18 cellular contexts compared by ENCODE assay signal in genomic region chr11:76735841-76736240, GRCh38. TPM values are rescaled to one million over a fixed set of nuclear protein-coding genes. Genes with fewer than 3 reads are reported as not detected.
DNase-seq lines count a peak whose midpoint lies in the region.
"Had no signal": no experiment of that assay in that cellular context is flagged by ENCODE, and none has a peak within 500 bp of the region (broad histone marks: within the 10 kb centered on the region; RNA-seq: fewer than 3 reads in every experiment).

No MANE protein-coding gene starts in this region.

- H3K27me3 ChIP-seq in mesendoderm (ENCODE audit: insufficient read depth, low read length, poor library complexity): no peaks in the 10 kb centered on the region

- H4K8ac ChIP-seq in mesendoderm (ENCODE audit: low read depth, low read length): no peak overlapping the region

- H3K18ac ChIP-seq in mesendoderm (ENCODE audit: low read length): peak overlapping the region; percentile 82

- H3K56ac ChIP-seq in mesendoderm (ENCODE audit: low read length): peak overlapping the region; percentile 82

- no peak overlapping the region for H3K4me3 ChIP-seq in mesendoderm (ENCODE audit: low read length)
- H3K4me3 ChIP-seq: SK-N-MC had no signal

- H2AK5ac ChIP-seq in mesendoderm (ENCODE audit: low read length): peak overlapping the region; percentile 41

- in situ Hi-C loops in G401 (cut with HindIII; ENCODE audit: low sequenced_read_pairs): no loop called here

- no peaks in the 10 kb centered on the region for H3K79me1 ChIP-seq in mesendoderm (ENCODE audit: low read length)

- peak overlapping the region; percentile 82 for H3K27ac ChIP-seq in mesendoderm (ENCODE audit: low read depth, low read length)
- H3K27ac ChIP-seq: SK-N-MC had no signal

- H3K36me3 ChIP-seq in mesendoderm (ENCODE audit: control insufficient read depth, insufficient read depth, low read length): no peaks in the 10 kb centered on the region

- peak overlapping the region; percentile 77 for H3K4ac ChIP-seq in mesendoderm (ENCODE audit: low read depth, low read length)

- peaks cover 22% of the 10 kb centered on the region for H3K4me1 ChIP-seq in mesendoderm (ENCODE audit: control insufficient read depth, low read depth, low read length)

- no CpG with 5 or more reads among the region's 13 CpGs for WGBS in mesendoderm (ENCODE audit: extremely low coverage, insufficient coverage, low lambda C conversion rate)

- peak overlapping the region; percentile 43 for H3K9ac ChIP-seq in mesendoderm (ENCODE audit: low read length)

- H3K23ac ChIP-seq in mesendoderm (ENCODE audit: low read length): no peak overlapping the region

- no peaks in the 10 kb centered on the region for H3K79me2 ChIP-seq in mesendoderm (ENCODE audit: control insufficient read depth, insufficient read depth, low read length)

- no peak overlapping the region for H2BK15ac ChIP-seq in mesendoderm (replicated peaks; ENCODE audit: low read depth)

- DNase-seq in G401 (ENCODE audit: low spot score) (peak; percentile 88), NCI-H1694 (lab: John Stamatoyannopoulos, UW) (peak; percentile 41), cerebellar cortex (ENCODE audit: low spot score) (peak; percentile 84), mesendoderm (peak; percentile 89), SW480 (ENCODE audit: low spot score) (no peak), GM19240 (ENCODE audit: insufficient read length, low spot score) (no peak), NCI-H82 (lab: John Stamatoyannopoulos, UW) (no peak)
- DNase-seq: ACHN; CD8-positive, alpha-beta memory T cell; DND-41; GDM1; MM.1S; NCI-H1092; NCI-H1436 treated with DMSO at 0.1 percent for 48 hours; NCI-H226; NK-92 treated with Interleukin-12 subunit alpha and Interleukin-12 subunit beta, amount 100 ng/mL, for 24 hours; Right ventricle myocardium superior had no signal

- no peak overlapping the region for H4K5ac ChIP-seq in mesendoderm (ENCODE audit: low read length)

- H2BK5ac ChIP-seq in mesendoderm (ENCODE audit: low read length): peak overlapping the region; percentile 84

- no peak overlapping the region for H3K4me2 ChIP-seq in mesendoderm (ENCODE audit: low read length)

- peak overlapping the region; percentile 88 for H2BK120ac ChIP-seq in mesendoderm (ENCODE audit: low read depth, low read length)

RNA-seq across cellular contexts. Expression of gene TSKU, which starts 47.3 kb away (rescaled TPM):
- 15.3 and 22.9 TPM in 2 replicates for total RNA-seq in G401 (2014; rRNA removed; shearing (Covaris generic))
- 62.6 TPM for polyA plus RNA-seq in mesendoderm (2013, experiment 1 of 2)
- 61.3 TPM for polyA plus RNA-seq in mesendoderm (2013, experiment 2 of 2)
- polyA plus RNA-seq: CD8-positive, alpha-beta memory T cell had no signal

Comparison
In these comparisons a context has a peak if more than half of its experiments do, and no peak if none do; other contexts are left out.
1. DNase-seq: peak in G401 (single experiment), NCI-H1694 (single experiment), cerebellar cortex (single experiment) and mesendoderm (single experiment); none in SW480 (single experiment), GM19240 (single experiment) and NCI-H82 (single experiment).